In genomic region chr2:152388269-152388668, GRCh38 we compare ENCODE assay signal across 7 cellular contexts. TPM values are rescaled to one million over a fixed set of nuclear protein-coding genes. Genes with fewer than 3 reads are reported as not detected.
DNase-seq lines count a peak whose midpoint lies in the region; ATAC-seq and TF ChIP-seq lines count a peak whose summit lies in the region.
"Not testable (repeated sequence)": the region's sequence is repeated elsewhere in the genome, so short reads cannot be mapped to it uniquely, and the experiment has no call there.

No MANE protein-coding gene starts in this region.

- DNase-seq in CD1c-positive myeloid dendritic cell (ENCODE audit: extremely low spot score), result peak; percentile 48
- peak; percentile 2 for DNase-seq in MV-4-11 (lab: John Stamatoyannopoulos, UW)
- DNase-seq in NOMO-1 treated with dmso at 0.1 percent for 144 hours (lab: John Stamatoyannopoulos, UW; ENCODE audit: unreplicated experiment), result peak; percentile 2
- DNase-seq in glutamatergic neuron, upper lobe of right lung: not testable (repeated sequence)
- peak; percentile 81 for DNase-seq in mesendoderm

- intact Hi-C loops in upper lobe of right lung (cut with DNase I), result not testable (repeated sequence)

- H3K23ac ChIP-seq in mesendoderm (ENCODE audit: low read length), result not testable (repeated sequence)

- H3K27ac ChIP-seq in HUES48 (ENCODE audit: low read depth, low read length), result peak overlapping the region; percentile 29
- not testable (repeated sequence) for H3K27ac ChIP-seq in mesendoderm (ENCODE audit: low read depth, low read length); upper lobe of right lung

- not testable (repeated sequence) for H3K18ac ChIP-seq in mesendoderm (ENCODE audit: low read length)

- not testable (repeated sequence) for H3K27me3 ChIP-seq in HUES48 (ENCODE audit: control insufficient read depth, insufficient read depth, low read length); mesendoderm (ENCODE audit: insufficient read depth, low read length, poor library complexity); upper lobe of right lung

- H3K4me3 Mint-ChIP-seq in glutamatergic neuron (ENCODE audit: unreplicated experiment), result not testable (repeated sequence)

- WGBS in mesendoderm (ENCODE audit: extremely low coverage, insufficient coverage, low lambda C conversion rate), result no CpG with 5 or more reads among the region's 9 CpGs

- TF ChIP-seq CTCF in glutamatergic neuron (IDR thresholded peaks at IDR 0.05; ENCODE audit: partially characterized antibody, unreplicated experiment), result peak; percentile 11
- not testable (repeated sequence) for TF ChIP-seq CTCF in upper lobe of right lung (IDR thresholded peaks at IDR 0.05)

- H2BK15ac ChIP-seq in mesendoderm (replicated peaks; ENCODE audit: low read depth), result not testable (repeated sequence)

- H3K9me3 ChIP-seq in HUES48 (ENCODE audit: control insufficient read depth, insufficient read depth, low read length); upper lobe of right lung: not testable (repeated sequence)

- not testable (repeated sequence) for H3K56ac ChIP-seq in mesendoderm (ENCODE audit: low read length)

- H3K27ac Mint-ChIP-seq in glutamatergic neuron (ENCODE audit: unreplicated experiment), result not testable (repeated sequence)

- H3K4me1 Mint-ChIP-seq in glutamatergic neuron (ENCODE audit: low read depth, unreplicated experiment), result peaks cover 56% of the 10 kb centered on the region

- H3K9me3 Mint-ChIP-seq in glutamatergic neuron (ENCODE audit: unreplicated experiment), result not testable (repeated sequence)

- H3K4me2 ChIP-seq in mesendoderm (ENCODE audit: low read length), result not testable (repeated sequence)

- H4K5ac ChIP-seq in mesendoderm (ENCODE audit: low read length), result not testable (repeated sequence)

- not testable (repeated sequence) for H3K4me3 ChIP-seq in HUES48 (ENCODE audit: low read depth, low read length); mesendoderm (ENCODE audit: low read length); upper lobe of right lung

- H3K79me2 ChIP-seq in mesendoderm (ENCODE audit: control insufficient read depth, insufficient read depth, low read length), result not testable (repeated sequence)

- peaks cover 21% of the 10 kb centered on the region for H3K79me1 ChIP-seq in mesendoderm (ENCODE audit: low read length)

- H3K36me3 Mint-ChIP-seq in glutamatergic neuron (ENCODE audit: unreplicated experiment), result not testable (repeated sequence)

- H3K9ac ChIP-seq in HUES48 (ENCODE audit: low read depth, low read length); mesendoderm (ENCODE audit: low read length): not testable (repeated sequence)

- H3K4ac ChIP-seq in mesendoderm (ENCODE audit: low read depth, low read length), result not testable (repeated sequence)

- H3K36me3 ChIP-seq in HUES48 (ENCODE audit: control insufficient read depth, insufficient read depth, low read length); mesendoderm (ENCODE audit: control insufficient read depth, insufficient read depth, low read length); upper lobe of right lung: not testable (repeated sequence)

- peak; percentile 85 for ATAC-seq in upper lobe of right lung

- not testable (repeated sequence) for H2AK5ac ChIP-seq in mesendoderm (ENCODE audit: low read length)

- H4K8ac ChIP-seq in mesendoderm (ENCODE audit: low read depth, low read length), result not testable (repeated sequence)

- H2BK120ac ChIP-seq in mesendoderm (ENCODE audit: low read depth, low read length), result not testable (repeated sequence)

- peaks cover 15% of the 10 kb centered on the region for H3K4me1 ChIP-seq in HUES48 (ENCODE audit: control insufficient read depth, insufficient read depth, low read length)
- not testable (repeated sequence) for H3K4me1 ChIP-seq in mesendoderm (ENCODE audit: control insufficient read depth, low read depth, low read length); upper lobe of right lung

- not testable (repeated sequence) for H2BK5ac ChIP-seq in mesendoderm (ENCODE audit: low read length)

- H3K27me3 Mint-ChIP-seq in glutamatergic neuron (ENCODE audit: unreplicated experiment), result not testable (repeated sequence)

RNA-seq across cellular contexts. Expression of gene FMNL2, which starts 53.3 kb away (rescaled TPM):
- 166 TPM for total RNA-seq in glutamatergic neuron (ENCODE audit: unreplicated experiment)
- polyA plus RNA-seq in mesendoderm (2013, experiment 1 of 2), result 23.6 TPM
- 23.3 TPM for polyA plus RNA-seq in mesendoderm (2013, experiment 2 of 2)
- 69.5 TPM for total RNA-seq in upper lobe of right lung
